In the genomic region with DNA sequence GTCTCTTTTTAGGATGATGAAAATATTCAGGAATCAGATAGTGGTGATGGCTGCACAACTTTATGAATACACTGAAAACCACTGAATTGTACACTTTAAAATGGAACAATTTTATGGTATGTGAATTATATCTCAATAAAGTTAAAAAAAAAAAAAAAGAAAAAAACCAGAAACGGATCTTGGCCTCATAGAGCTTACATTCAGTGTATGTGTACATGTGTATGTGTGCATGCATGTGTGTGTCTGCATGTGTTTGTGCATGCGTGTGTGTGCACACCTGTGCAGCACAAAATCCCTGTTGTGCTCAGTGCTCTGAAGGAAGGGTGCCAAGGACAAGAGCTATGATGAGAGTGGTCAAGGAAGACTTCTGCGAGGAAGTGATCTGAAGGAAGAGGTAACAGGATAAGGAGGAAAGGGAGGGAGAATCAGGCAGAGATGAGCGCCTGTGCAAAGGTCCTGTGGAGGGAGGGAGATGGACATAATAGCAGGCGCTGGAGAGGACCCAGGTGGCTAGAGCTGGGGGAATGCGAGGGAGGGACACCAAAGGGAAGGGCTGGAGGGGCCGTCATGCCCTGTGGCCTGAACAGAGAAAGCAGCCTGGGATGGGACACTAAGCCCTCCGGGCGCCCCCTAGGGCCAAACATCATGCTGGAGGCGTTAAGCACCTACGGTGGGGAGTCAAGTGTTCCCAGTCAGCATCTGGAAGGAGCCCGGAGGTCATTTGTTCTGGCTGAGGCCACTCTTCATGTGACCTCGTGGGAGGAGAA, we compare ENCODE assay signal across 1 cellular context.
TF ChIP-seq lines count a peak whose summit lies in the region.

No MANE protein-coding gene starts in this region.

TF ChIP-seq in HepG2, 621 proteins besides CTCF, POLR2A, EP300 and RAD21 (continued from another document):
- TF ChIP-seq, protein P1, sequence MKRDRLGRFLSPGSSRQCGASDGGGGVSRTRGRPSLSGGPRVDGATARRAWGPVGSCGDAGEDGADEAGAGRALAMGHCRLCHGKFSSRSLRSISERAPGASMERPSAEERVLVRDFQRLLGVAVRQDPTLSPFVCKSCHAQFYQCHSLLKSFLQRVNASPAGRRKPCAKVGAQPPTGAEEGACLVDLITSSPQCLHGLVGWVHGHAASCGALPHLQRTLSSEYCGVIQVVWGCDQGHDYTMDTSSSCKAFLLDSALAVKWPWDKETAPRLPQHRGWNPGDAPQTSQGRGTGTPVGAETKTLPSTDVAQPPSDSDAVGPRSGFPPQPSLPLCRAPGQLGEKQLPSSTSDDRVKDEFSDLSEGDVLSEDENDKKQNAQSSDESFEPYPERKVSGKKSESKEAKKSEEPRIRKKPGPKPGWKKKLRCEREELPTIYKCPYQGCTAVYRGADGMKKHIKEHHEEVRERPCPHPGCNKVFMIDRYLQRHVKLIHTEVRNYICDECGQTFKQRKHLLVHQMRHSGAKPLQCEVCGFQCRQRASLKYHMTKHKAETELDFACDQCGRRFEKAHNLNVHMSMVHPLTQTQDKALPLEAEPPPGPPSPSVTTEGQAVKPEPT (CRISPR knock-in tag; IDR thresholded peaks at IDR 0.05; ENCODE audit: low read depth), result no peak
TF ChIP-seq in HepG2: peak in this region for 4.
